Comparison of ENCODE assay signal across 22 cellular contexts in the genomic region with DNA sequence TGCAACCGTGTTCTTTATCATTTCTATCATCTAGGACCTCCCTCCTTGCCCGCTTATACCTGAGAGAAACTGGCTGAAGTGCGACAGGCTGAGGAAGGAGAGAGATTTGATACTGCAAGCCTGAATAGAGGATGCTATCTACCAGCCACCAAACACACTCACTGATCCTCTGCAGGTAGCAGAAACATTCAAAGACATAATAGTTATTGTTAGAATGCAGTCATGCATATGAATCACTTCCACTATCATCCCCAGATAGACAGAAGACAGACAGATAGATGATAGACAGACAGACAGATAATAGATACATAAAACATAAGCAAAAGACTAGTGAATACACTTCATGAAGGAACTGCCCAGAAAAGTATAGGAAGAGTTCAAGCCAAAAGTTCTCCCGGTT.
"Had no signal": no experiment of that assay in that cellular context is flagged by ENCODE, and none has a peak within 500 bp of the region (broad histone marks: within the 10 kb centered on the region; RNA-seq: fewer than 3 reads in every experiment).

No MANE protein-coding gene starts in this region.

- ATAC-seq: activated CD8-positive, alpha-beta memory T cell treated with anti-CD3 and anti-CD28 coated beads, Interleukin-2, amount 10 ng/mL, durations not matched to agents 7 days and 5 days; activated CD8-positive, alpha-beta T cell treated with anti-CD3 and anti-CD28 coated beads for 36 hours; activated naive CD8-positive, alpha-beta T cell treated with anti-CD3 and anti-CD28 coated beads, Interleukin-2, amount 50 U/mL, for 24 hours; body of pancreas; heart left ventricle; left ventricle myocardium superior; natural killer cell; psoas muscle; stimulated activated naive CD8-positive, alpha-beta T cell treated with anti-CD3 and anti-CD28 coated beads, Interleukin-15, Interleukin-2, amounts not matched to agents 100 U/mL and 50 U/mL, for 24 hours; upper lobe of right lung had no signal

- DNase-seq: activated CD4-positive, alpha-beta T cell treated with anti-CD3 and anti-CD28 coated beads, Interleukin-2, amount 10 ng/mL, durations not matched to agents 7 days and 5 days; activated CD4-positive, CD25-positive, alpha-beta regulatory T cell treated with anti-CD3 and anti-CD28 coated beads, Interleukin-2, amount 50 U/mL, for 72 hours; activated CD8-positive, alpha-beta memory T cell treated with anti-CD3 and anti-CD28 coated beads, Interleukin-2, amount 10 ng/mL, durations not matched to agents 7 days and 5 days; activated CD8-positive, alpha-beta T cell treated with anti-CD3 and anti-CD28 coated beads for 36 hours; activated effector memory CD4-positive, alpha-beta T cell treated with anti-CD3 and anti-CD28 coated beads, Interleukin-2, amount 50 U/mL, for 16 hours; activated naive CD4-positive, alpha-beta T cell treated with anti-CD3 and anti-CD28 coated beads, Interleukin-2, amount 50 U/mL, for 16 hours; activated naive CD8-positive, alpha-beta T cell treated with anti-CD3 and anti-CD28 coated beads, Interleukin-2, amount 50 U/mL, for 24 hours; activated T-cell treated with anti-CD3 and anti-CD28 coated beads for 4 hours; anterior cingulate cortex; body of pancreas; cortex of kidney; heart left ventricle; left ventricle myocardium superior; mammary epithelial cell; natural killer cell; ovary; psoas muscle; stimulated activated CD4-positive, alpha-beta T cell treated with anti-CD3 and anti-CD28 coated beads, Interleukin-4, amount 100 ng/mL, for 4 hours; stimulated activated naive CD8-positive, alpha-beta T cell treated with anti-CD3 and anti-CD28 coated beads, Interleukin-15, Interleukin-2, amounts not matched to agents 100 U/mL and 50 U/mL, for 24 hours; thyroid gland; upper lobe of right lung; WERI-Rb-1 had no signal
